ENCODE assay signal across 1 cellular context in the genomic region with DNA sequence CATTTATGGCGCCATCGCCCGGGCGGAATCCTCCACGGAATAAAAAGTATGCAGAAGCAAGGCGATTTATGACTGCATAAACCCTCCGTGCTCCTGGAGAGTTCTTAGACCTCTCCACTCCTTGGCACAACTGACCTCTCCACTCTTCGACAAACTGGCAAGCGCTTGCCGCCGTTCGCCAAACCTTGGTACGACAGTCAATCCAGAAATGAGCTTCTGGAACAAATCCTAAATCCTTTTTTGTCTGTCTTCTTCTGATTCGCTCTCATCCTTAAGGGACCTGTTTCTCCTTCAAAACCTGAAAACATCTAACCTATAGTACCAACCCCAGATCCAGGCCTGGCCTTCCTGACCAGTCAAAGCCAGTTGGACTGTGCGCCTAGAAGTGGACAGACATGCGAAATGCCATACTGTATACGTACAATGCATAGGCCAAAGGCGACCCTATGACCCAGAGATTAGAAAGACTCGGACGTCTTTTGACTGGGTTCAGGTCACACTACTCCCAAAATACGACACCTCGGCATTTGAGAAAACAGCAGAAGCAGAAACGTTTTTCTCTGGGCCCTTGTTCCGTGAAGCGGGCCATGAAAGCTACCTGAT.
TF ChIP-seq lines count a peak whose summit lies in the region.

No MANE protein-coding gene starts in this region.

TF ChIP-seq in HepG2, 621 proteins besides CTCF, POLR2A, EP300 and RAD21 (continued from another document):
- TF ChIP-seq, protein P1, sequence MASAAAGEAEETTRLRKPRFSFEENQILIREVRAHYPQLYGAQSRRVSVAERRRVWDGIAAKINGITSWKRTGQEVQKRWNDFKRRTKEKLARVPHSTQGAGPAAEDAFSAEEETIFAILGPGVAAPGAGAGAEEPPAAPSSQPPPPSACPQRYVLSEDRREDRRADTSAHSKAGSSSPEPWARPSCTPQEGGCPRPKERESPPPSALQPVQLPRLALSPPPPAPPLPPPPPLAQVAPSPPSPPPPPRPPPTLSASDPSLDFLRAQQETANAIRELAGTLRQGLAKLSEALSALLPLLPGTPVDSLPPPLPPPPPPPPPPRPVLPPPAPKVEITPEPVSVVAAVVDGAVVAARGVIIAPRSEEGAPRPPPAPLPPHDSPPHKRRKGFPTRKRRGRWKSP (CRISPR knock-in tag; IDR thresholded peaks at IDR 0.05): 0 out of 2 replicates have a peak, but pooled peaks have one; percentile 6
